21 cellular contexts compared by ENCODE assay signal in the genomic region with DNA sequence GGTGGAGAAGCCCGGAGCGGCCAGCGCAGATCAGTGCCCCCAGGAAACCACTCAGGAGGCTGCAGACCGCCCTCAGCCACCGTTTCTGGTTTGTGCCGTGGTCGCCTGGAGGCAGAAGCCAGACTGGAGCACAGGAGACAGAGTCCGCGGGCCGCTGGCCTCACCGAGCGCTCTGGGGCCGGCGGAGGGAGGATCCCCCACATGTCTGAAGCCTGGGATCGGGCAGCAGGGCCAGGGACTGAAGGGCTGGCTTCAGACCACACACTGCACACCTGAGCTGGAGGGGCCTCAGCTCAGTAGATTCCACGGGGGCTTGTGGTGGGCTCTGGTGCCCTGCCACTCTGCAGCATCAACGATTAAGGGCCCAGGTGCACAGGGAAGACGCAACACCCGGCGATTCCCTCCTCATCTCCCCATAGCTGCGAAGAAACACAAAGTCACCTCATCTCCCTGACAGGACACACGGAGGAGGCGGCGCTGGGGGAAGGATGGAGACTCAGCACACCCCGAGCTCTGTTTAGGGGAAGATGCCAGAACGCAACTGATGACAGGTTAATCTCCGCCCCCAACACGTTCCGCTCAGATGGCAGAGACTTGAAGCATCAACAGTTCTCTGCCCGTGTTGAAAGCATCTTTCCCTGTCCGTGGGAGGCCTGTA.
DNase-seq lines count a peak whose midpoint lies in the region; ATAC-seq, FAIRE-seq and TF ChIP-seq lines count a peak whose summit lies in the region.
"Had no signal": no experiment of that assay in that cellular context is flagged by ENCODE, and none has a peak within 500 bp of the region (broad histone marks: within the 10 kb centered on the region; RNA-seq: fewer than 3 reads in every experiment).

No MANE protein-coding gene starts in this region.

- H3K27me3 ChIP-seq in right atrium auricular region (no peaks in the 10 kb centered on the region), upper lobe of right lung (no peaks in the 10 kb centered on the region)
- H3K27me3 ChIP-seq: BLaER1 had no signal

- intact Hi-C loops in Right ventricle myocardium inferior (cut with DNase I): no loop called here
- intact Hi-C loops in kidney (cut with DNase I): no loop called here
- intact Hi-C loops in upper lobe of right lung (cut with DNase I): no loop called here

- TF ChIP-seq CTCF in right atrium auricular region (IDR thresholded peaks at IDR 0.05) (no peak), kidney (IDR thresholded peaks at IDR 0.05; ENCODE audit: borderline replicate concordance, extremely low read depth, insufficient read depth) (no peak), upper lobe of right lung (IDR thresholded peaks at IDR 0.05) (no peak)

- no peaks in the 10 kb centered on the region for H3K36me3 ChIP-seq in right atrium auricular region
- no peaks in the 10 kb centered on the region for H3K36me3 ChIP-seq in kidney (ENCODE audit: control insufficient read depth in 1 of 2, insufficient read depth in 2 of 2, low read length in 2 of 2)
- no peaks in the 10 kb centered on the region for H3K36me3 ChIP-seq in upper lobe of right lung
- H3K36me3 ChIP-seq: BLaER1 had no signal

- H3K27ac ChIP-seq in right atrium auricular region (no peak overlapping the region), kidney (ENCODE audit: low read depth in 2 of 2, low read length in 2 of 2) (no peak overlapping the region), upper lobe of right lung (no peak overlapping the region)
- H3K27ac ChIP-seq: 22Rv1, A549, BLaER1, GM23248, HL-60 had no signal

- no peak overlapping the region for H3K4me3 ChIP-seq in right atrium auricular region
- no peak overlapping the region for H3K4me3 ChIP-seq in kidney (ENCODE audit: low read length in 2 of 2)
- H3K4me3 ChIP-seq in upper lobe of right lung: no peak overlapping the region
- H3K4me3 ChIP-seq: A549, BLaER1, GM12878, GM23248 had no signal

- no peak for FAIRE-seq in kidney (lab: Jason Lieb, UNC)
- FAIRE-seq: A549, GM12878, H54 had no signal

- DNase-seq in right atrium auricular region (ENCODE audit: low spot score) (peak; percentile 43), Right ventricle myocardium inferior (ENCODE audit: missing footprints) (no peak), kidney (peak; percentile 60), upper lobe of right lung (no peak), NCI-H1417 (lab: John Stamatoyannopoulos, UW) (no peak), GM03348 (ENCODE audit: low spot score) (no peak), iPS-NIHi7 (ENCODE audit: extremely low spot score) (no peak)
- DNase-seq: AML-193; CD4-positive, alpha-beta memory T cell; DMS153; DMS79 treated with DMSO at 0.1 percent for 48 hours; GF-D8; GM23248; HFFc6 had no signal

- ATAC-seq in Right ventricle myocardium inferior (no peak), upper lobe of right lung (peak; percentile 16)
- ATAC-seq: A549, GM12878, HCT116 had no signal

- H3K9me3 ChIP-seq in right atrium auricular region (no peaks in the 10 kb centered on the region), kidney (ENCODE audit: control insufficient read depth in 1 of 2, low read length in 2 of 2) (no peaks in the 10 kb centered on the region), upper lobe of right lung (no peaks in the 10 kb centered on the region)
- H3K9me3 ChIP-seq: A549, BLaER1 had no signal

- H3K9ac ChIP-seq in kidney (ENCODE audit: low read length in 2 of 2): no peak overlapping the region
- H3K9ac ChIP-seq: BLaER1, GM23248 had no signal

- H3K4me1 ChIP-seq in right atrium auricular region: no peaks in the 10 kb centered on the region
- H3K4me1 ChIP-seq in kidney (ENCODE audit: control insufficient read depth in 1 of 2, insufficient read depth in 1 of 2, low read depth in 1 of 2, low read length in 2 of 2): no peaks in the 10 kb centered on the region
- H3K4me1 ChIP-seq in upper lobe of right lung: no peaks in the 10 kb centered on the region
- H3K4me1 ChIP-seq: A549, BLaER1 had no signal

Comparison
In these comparisons a context has a peak if more than half of its experiments do, and no peak if none do; other contexts are left out.
1. DNase-seq: peak in right atrium auricular region (single experiment) and kidney (single experiment); none in Right ventricle myocardium inferior (single experiment), upper lobe of right lung (single experiment), NCI-H1417 (0 of 3), GM03348 (single experiment) and iPS-NIHi7 (single experiment).